Comparison of ENCODE assay signal across 2 cellular contexts in the genomic region with DNA sequence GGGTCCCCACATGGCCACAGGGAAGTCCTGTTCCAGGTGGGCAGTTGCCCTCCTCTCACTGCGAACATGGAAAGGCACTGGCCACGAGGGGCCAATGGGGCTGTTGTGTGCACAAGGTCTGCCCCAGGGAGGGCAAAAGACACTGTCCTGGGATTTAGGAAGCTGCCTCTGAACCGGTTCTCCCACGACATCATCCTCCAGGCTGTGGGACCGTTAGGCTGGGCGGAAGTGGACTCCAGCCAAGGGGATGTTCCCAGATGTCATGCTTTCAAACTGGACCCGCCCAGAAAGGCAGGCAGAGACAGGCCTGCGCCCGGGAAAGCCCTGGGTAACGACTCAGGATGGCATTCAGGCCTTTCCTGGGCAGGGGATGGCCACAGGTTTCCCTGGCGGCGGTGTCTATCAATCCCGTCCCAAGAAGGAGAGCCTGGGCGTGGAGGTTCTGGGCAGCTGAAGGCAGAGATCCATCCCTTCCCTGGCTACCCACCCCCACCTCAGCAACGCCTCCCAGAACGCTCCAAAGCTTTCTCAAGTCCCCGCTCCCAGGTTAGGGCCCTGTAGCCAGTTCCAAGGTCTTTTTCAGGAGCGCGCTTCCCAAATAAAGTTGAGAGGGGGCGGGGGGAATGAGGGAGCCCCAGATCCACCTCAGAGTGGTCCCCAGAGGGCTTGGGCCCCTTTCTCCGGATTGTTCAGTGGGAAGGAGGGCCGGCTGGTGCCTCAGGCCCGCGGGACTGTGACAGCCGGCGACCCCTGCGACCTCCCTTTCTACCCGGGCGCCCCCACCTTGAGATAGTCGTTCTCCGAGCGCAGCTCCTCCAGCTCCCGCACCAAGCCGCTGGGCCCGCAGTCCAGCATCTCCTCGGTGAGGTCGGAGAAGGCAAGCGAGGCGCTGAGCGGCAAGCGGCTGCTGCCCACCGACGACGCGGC.
TF ChIP-seq lines count a peak whose summit lies in the region.

No MANE protein-coding gene starts in this region.

TF ChIP-seq in HEK293, 187 proteins besides CTCF, POLR2A, EP300 and RAD21 (continued from another document and continues in another):
- TF ChIP-seq, protein P1, sequence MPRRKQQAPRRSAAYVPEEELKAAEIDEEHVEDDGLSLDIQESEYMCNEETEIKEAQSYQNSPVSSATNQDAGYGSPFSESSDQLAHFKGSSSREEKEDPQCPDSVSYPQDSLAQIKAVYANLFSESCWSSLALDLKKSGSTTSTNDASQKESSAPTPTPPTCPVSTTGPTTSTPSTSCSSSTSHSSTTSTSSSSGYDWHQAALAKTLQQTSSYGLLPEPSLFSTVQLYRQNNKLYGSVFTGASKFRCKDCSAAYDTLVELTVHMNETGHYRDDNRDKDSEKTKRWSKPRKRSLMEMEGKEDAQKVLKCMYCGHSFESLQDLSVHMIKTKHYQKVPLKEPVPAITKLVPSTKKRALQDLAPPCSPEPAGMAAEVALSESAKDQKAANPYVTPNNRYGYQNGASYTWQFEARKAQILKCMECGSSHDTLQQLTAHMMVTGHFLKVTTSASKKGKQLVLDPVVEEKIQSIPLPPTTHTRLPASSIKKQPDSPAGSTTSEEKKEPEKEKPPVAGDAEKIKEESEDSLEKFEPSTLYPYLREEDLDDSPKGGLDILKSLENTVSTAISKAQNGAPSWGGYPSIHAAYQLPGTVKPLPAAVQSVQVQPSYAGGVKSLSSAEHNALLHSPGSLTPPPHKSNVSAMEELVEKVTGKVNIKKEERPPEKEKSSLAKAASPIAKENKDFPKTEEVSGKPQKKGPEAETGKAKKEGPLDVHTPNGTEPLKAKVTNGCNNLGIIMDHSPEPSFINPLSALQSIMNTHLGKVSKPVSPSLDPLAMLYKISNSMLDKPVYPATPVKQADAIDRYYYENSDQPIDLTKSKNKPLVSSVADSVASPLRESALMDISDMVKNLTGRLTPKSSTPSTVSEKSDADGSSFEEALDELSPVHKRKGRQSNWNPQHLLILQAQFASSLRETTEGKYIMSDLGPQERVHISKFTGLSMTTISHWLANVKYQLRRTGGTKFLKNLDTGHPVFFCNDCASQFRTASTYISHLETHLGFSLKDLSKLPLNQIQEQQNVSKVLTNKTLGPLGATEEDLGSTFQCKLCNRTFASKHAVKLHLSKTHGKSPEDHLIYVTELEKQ (tag by site-specific recombination; IDR thresholded peaks at IDR 0.05; ENCODE audit: borderline replicate concordance) = no peak
- no peak for TF ChIP-seq ZSCAN16 (tag by site-specific recombination; IDR thresholded peaks at IDR 0.05)
- TF ChIP-seq, protein P2, sequence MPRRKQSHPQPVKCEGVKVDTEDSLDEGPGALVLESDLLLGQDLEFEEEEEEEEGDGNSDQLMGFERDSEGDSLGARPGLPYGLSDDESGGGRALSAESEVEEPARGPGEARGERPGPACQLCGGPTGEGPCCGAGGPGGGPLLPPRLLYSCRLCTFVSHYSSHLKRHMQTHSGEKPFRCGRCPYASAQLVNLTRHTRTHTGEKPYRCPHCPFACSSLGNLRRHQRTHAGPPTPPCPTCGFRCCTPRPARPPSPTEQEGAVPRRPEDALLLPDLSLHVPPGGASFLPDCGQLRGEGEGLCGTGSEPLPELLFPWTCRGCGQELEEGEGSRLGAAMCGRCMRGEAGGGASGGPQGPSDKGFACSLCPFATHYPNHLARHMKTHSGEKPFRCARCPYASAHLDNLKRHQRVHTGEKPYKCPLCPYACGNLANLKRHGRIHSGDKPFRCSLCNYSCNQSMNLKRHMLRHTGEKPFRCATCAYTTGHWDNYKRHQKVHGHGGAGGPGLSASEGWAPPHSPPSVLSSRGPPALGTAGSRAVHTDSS (tag by site-specific recombination; IDR thresholded peaks at IDR 0.05) = no peak
- no peak for TF ChIP-seq ZNF585B (tag by site-specific recombination; IDR thresholded peaks at IDR 0.05)
- no peak for TF ChIP-seq ZFP3 (tag by site-specific recombination; IDR thresholded peaks at IDR 0.05; ENCODE audit: low read depth)
- no peak for TF ChIP-seq ZNF292 (tag by site-specific recombination; IDR thresholded peaks at IDR 0.05; ENCODE audit: borderline replicate concordance, low read depth)
- peak; percentile 65 for TF ChIP-seq ZBTB8A (tag by site-specific recombination; IDR thresholded peaks at IDR 0.05)
- TF ChIP-seq, protein P3, sequence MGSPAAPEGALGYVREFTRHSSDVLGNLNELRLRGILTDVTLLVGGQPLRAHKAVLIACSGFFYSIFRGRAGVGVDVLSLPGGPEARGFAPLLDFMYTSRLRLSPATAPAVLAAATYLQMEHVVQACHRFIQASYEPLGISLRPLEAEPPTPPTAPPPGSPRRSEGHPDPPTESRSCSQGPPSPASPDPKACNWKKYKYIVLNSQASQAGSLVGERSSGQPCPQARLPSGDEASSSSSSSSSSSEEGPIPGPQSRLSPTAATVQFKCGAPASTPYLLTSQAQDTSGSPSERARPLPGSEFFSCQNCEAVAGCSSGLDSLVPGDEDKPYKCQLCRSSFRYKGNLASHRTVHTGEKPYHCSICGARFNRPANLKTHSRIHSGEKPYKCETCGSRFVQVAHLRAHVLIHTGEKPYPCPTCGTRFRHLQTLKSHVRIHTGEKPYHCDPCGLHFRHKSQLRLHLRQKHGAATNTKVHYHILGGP (tag by site-specific recombination; IDR thresholded peaks at IDR 0.05) = no peak
- TF ChIP-seq PRDM1 (tag by site-specific recombination; IDR thresholded peaks at IDR 0.05) = no peak
- TF ChIP-seq, protein P4, sequence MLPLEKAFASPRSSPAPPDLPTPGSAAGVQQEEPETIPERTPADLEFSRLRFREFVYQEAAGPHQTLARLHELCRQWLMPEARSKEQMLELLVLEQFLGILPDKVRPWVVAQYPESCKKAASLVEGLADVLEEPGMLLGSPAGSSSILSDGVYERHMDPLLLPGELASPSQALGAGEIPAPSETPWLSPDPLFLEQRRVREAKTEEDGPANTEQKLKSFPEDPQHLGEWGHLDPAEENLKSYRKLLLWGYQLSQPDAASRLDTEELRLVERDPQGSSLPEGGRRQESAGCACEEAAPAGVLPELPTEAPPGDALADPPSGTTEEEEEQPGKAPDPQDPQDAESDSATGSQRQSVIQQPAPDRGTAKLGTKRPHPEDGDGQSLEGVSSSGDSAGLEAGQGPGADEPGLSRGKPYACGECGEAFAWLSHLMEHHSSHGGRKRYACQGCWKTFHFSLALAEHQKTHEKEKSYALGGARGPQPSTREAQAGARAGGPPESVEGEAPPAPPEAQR (tag by site-specific recombination; IDR thresholded peaks at IDR 0.05) = no peak
- TF ChIP-seq YY2 (tag by site-specific recombination; IDR thresholded peaks at IDR 0.05) = no peak
- no peak for TF ChIP-seq ZNF830 (tag by site-specific recombination; IDR thresholded peaks at IDR 0.05; ENCODE audit: low read depth)
- TF ChIP-seq ZNF155 (tag by site-specific recombination; IDR thresholded peaks at IDR 0.05) = no peak
- no peak for TF ChIP-seq ZNF175 (tag by site-specific recombination; IDR thresholded peaks at IDR 0.05)
- TF ChIP-seq ZXDB (tag by site-specific recombination; IDR thresholded peaks at IDR 0.05) = no peak
- TF ChIP-seq ZNF561 (tag by site-specific recombination; IDR thresholded peaks at IDR 0.05; ENCODE audit: borderline replicate concordance) = no peak; the same call in 1 of the 2 replicates
- no peak for TF ChIP-seq ZNF302 (tag by site-specific recombination; IDR thresholded peaks at IDR 0.05; ENCODE audit: low read depth)
- no peak for TF ChIP-seq ZNF223 (tag by site-specific recombination; IDR thresholded peaks at IDR 0.05)
- TF ChIP-seq ZNF350 (tag by site-specific recombination; IDR thresholded peaks at IDR 0.05) = no peak
- TF ChIP-seq GLI2 (tag by site-specific recombination; IDR thresholded peaks at IDR 0.05; ENCODE audit: borderline replicate concordance, low read depth) = no peak
- TF ChIP-seq ZNF202 (tag by site-specific recombination; IDR thresholded peaks at IDR 0.05; ENCODE audit: borderline replicate concordance) = no peak
- TF ChIP-seq ZNF514 (tag by site-specific recombination; IDR thresholded peaks at IDR 0.05) = no peak

TF ChIP-seq in HepG2, 621 proteins besides CTCF, POLR2A, EP300 and RAD21 (continued from another document and continues in another):
- peak; percentile 88; the same call in 1 of the 2 replicates for TF ChIP-seq ZNF350 (CRISPR knock-in tag; IDR thresholded peaks at IDR 0.05; ENCODE audit: borderline replicate concordance, low read depth)
- TF ChIP-seq ZNF468 (CRISPR knock-in tag; IDR thresholded peaks at IDR 0.05) = no peak
- TF ChIP-seq ATF7-NPFF (CRISPR knock-in tag; IDR thresholded peaks at IDR 0.05; ENCODE audit: low read depth) = peak; percentile 65; the same call in 1 of the 2 replicates
- no peak for TF ChIP-seq MAZ (IDR thresholded peaks at IDR 0.05; ENCODE audit: borderline replicate concordance, low read depth, low read length)
- peak; percentile 53 for TF ChIP-seq MAZ (CRISPR knock-in tag; IDR thresholded peaks at IDR 0.05; ENCODE audit: low read depth)
- TF ChIP-seq, protein P5, sequence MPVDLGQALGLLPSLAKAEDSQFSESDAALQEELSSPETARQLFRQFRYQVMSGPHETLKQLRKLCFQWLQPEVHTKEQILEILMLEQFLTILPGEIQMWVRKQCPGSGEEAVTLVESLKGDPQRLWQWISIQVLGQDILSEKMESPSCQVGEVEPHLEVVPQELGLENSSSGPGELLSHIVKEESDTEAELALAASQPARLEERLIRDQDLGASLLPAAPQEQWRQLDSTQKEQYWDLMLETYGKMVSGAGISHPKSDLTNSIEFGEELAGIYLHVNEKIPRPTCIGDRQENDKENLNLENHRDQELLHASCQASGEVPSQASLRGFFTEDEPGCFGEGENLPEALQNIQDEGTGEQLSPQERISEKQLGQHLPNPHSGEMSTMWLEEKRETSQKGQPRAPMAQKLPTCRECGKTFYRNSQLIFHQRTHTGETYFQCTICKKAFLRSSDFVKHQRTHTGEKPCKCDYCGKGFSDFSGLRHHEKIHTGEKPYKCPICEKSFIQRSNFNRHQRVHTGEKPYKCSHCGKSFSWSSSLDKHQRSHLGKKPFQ (CRISPR knock-in tag; IDR thresholded peaks at IDR 0.05; ENCODE audit: insufficient replicate concordance) = no peak
- TF ChIP-seq PHF8 (CRISPR knock-in tag; IDR thresholded peaks at IDR 0.05) = peak; percentile 83
- 0 out of 2 replicates have a peak, but pooled peaks have one; percentile 43 for TF ChIP-seq ZNF619 (CRISPR knock-in tag; IDR thresholded peaks at IDR 0.05)
- TF ChIP-seq ZNF124 (CRISPR knock-in tag; IDR thresholded peaks at IDR 0.05) = no peak
- no peak for TF ChIP-seq MZF1 (CRISPR knock-in tag; IDR thresholded peaks at IDR 0.05; ENCODE audit: borderline replicate concordance)
- TF ChIP-seq CEBPG (CRISPR knock-in tag; IDR thresholded peaks at IDR 0.05) = no peak
- 0 out of 2 replicates have a peak, but pooled peaks have one; percentile 58 for TF ChIP-seq CAMTA2 (CRISPR knock-in tag; IDR thresholded peaks at IDR 0.05; ENCODE audit: borderline replicate concordance)
- TF ChIP-seq, protein P6, sequence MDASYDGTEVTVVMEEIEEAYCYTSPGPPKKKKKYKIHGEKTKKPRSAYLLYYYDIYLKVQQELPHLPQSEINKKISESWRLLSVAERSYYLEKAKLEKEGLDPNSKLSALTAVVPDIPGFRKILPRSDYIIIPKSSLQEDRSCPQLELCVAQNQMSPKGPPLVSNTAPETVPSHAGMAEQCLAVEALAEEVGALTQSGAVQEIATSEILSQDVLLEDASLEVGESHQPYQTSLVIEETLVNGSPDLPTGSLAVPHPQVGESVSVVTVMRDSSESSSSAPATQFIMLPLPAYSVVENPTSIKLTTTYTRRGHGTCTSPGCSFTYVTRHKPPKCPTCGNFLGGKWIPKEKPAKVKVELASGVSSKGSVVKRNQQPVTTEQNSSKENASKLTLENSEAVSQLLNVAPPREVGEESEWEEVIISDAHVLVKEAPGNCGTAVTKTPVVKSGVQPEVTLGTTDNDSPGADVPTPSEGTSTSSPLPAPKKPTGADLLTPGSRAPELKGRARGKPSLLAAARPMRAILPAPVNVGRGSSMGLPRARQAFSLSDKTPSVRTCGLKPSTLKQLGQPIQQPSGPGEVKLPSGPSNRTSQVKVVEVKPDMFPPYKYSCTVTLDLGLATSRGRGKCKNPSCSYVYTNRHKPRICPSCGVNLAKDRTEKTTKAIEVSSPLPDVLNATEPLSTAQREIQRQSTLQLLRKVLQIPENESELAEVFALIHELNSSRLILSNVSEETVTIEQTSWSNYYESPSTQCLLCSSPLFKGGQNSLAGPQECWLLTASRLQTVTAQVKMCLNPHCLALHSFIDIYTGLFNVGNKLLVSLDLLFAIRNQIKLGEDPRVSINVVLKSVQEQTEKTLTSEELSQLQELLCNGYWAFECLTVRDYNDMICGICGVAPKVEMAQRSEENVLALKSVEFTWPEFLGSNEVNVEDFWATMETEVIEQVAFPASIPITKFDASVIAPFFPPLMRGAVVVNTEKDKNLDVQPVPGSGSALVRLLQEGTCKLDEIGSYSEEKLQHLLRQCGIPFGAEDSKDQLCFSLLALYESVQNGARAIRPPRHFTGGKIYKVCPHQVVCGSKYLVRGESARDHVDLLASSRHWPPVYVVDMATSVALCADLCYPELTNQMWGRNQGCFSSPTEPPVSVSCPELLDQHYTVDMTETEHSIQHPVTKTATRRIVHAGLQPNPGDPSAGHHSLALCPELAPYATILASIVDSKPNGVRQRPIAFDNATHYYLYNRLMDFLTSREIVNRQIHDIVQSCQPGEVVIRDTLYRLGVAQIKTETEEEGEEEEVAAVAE (CRISPR knock-in tag; IDR thresholded peaks at IDR 0.05; ENCODE audit: borderline replicate concordance) = peak; percentile 17; the same call in 1 of the 2 replicates
- TF ChIP-seq ZBTB7B (CRISPR knock-in tag; IDR thresholded peaks at IDR 0.05) = peak; percentile 57
- 0 out of 2 replicates have a peak, but pooled peaks have one; percentile 34 for TF ChIP-seq NCOA1 (CRISPR knock-in tag; IDR thresholded peaks at IDR 0.05)
- TF ChIP-seq TAF1 (CRISPR knock-in tag; IDR thresholded peaks at IDR 0.05) = peak; percentile 87
- peak; percentile 42; the same call in 1 of the 3 replicates for TF ChIP-seq MXI1 (IDR thresholded peaks at IDR 0.05; ENCODE audit: borderline replicate concordance, low read depth, low read length)
- TF ChIP-seq, protein P7, sequence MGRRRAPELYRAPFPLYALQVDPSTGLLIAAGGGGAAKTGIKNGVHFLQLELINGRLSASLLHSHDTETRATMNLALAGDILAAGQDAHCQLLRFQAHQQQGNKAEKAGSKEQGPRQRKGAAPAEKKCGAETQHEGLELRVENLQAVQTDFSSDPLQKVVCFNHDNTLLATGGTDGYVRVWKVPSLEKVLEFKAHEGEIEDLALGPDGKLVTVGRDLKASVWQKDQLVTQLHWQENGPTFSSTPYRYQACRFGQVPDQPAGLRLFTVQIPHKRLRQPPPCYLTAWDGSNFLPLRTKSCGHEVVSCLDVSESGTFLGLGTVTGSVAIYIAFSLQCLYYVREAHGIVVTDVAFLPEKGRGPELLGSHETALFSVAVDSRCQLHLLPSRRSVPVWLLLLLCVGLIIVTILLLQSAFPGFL (CRISPR knock-in tag; IDR thresholded peaks at IDR 0.05) = 0 out of 2 replicates have a peak, but pooled peaks have one; percentile 57
- TF ChIP-seq, protein P8, sequence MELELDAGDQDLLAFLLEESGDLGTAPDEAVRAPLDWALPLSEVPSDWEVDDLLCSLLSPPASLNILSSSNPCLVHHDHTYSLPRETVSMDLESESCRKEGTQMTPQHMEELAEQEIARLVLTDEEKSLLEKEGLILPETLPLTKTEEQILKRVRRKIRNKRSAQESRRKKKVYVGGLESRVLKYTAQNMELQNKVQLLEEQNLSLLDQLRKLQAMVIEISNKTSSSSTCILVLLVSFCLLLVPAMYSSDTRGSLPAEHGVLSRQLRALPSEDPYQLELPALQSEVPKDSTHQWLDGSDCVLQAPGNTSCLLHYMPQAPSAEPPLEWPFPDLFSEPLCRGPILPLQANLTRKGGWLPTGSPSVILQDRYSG (CRISPR knock-in tag; IDR thresholded peaks at IDR 0.05) = no peak
- TF ChIP-seq SUZ12 (IDR thresholded peaks at IDR 0.05; ENCODE audit: low read depth, low read length) = no peak
